Comparison of ENCODE assay signal across 16 cellular contexts in genomic region chr1:115714572-115715141, GRCh38. TPM values are rescaled to one million over a fixed set of nuclear protein-coding genes. Genes with fewer than 3 reads are reported as not detected.
A peak's percentile ranks its signal among the peaks of the same experiment; 100 is the strongest.
DNase-seq lines count a peak whose midpoint lies in the region; ATAC-seq and TF ChIP-seq lines count a peak whose summit lies in the region.
"Had no signal": no experiment of that assay in that cellular context is flagged by ENCODE, and none has a peak within 500 bp of the region (broad histone marks: within the 10 kb centered on the region; RNA-seq: fewer than 3 reads in every experiment).

No MANE protein-coding gene starts in this region.

- H3K9me3 ChIP-seq in mucosa of descending colon: no peaks in the 10 kb centered on the region
- no peaks in the 10 kb centered on the region for H3K9me3 ChIP-seq in GM23248 (ENCODE audit: low read depth)
- no peaks in the 10 kb centered on the region for H3K9me3 ChIP-seq in upper lobe of right lung

- peak; percentile 89 for ATAC-seq in mucosa of descending colon
- ATAC-seq in HG03045 (IDR thresholded peaks at IDR 0.05; ENCODE audit: unreplicated experiment): no peak
- no peak for ATAC-seq in GM21423 (IDR thresholded peaks at IDR 0.05; ENCODE audit: unreplicated experiment)
- ATAC-seq in upper lobe of right lung: no peak
- ATAC-seq: sciatic nerve; stimulated activated naive CD8-positive, alpha-beta T cell treated with anti-CD3 and anti-CD28 coated beads, Interleukin-15, Interleukin-2, amounts not matched to agents 100 U/mL and 50 U/mL, for 24 hours had no signal

- no peak overlapping the region for H3K4me2 ChIP-seq in GM23248 (ENCODE audit: unreplicated experiment)

- H3K4me1 Mint-ChIP-seq in endothelial cell (ENCODE audit: unreplicated experiment): peaks cover 19% of the 10 kb centered on the region

- TF ChIP-seq CTCF in endothelial cell (IDR thresholded peaks at IDR 0.05; ENCODE audit: unreplicated experiment) (no peak), mucosa of descending colon (IDR thresholded peaks at IDR 0.05) (no peak), upper lobe of right lung (IDR thresholded peaks at IDR 0.05) (no peak)

- H3K9me3 Mint-ChIP-seq in endothelial cell (ENCODE audit: unreplicated experiment): no peaks in the 10 kb centered on the region

- H3K27me3 ChIP-seq in GM23248 (replicated peaks; ENCODE audit: insufficient read depth) (peaks cover 23% of the 10 kb centered on the region), upper lobe of right lung (no peaks in the 10 kb centered on the region)

- H3K79me2 ChIP-seq in GM23248 (ENCODE audit: insufficient read depth): no peaks in the 10 kb centered on the region

- peak overlapping the region; percentile 22 for H3K27ac Mint-ChIP-seq in endothelial cell (ENCODE audit: unreplicated experiment)

- H3K9me2 ChIP-seq in GM23248 (ENCODE audit: insufficient read depth): no peaks in the 10 kb centered on the region

- H3F3A ChIP-seq in GM23248 (ENCODE audit: insufficient read depth): no peaks in the 10 kb centered on the region

- no peak overlapping the region for H3K4me3 Mint-ChIP-seq in endothelial cell (ENCODE audit: unreplicated experiment)

- intact Hi-C loops in mucosa of descending colon (cut with DNase I, micrococcal nuclease) (loop anchor here in 1 of 2 donors (5.0 kb wide), 1 partner anchor 58 kb away; no protein-coding TSS in a partner anchor), upper lobe of right lung (cut with DNase I) (loop anchor here (5.0 kb wide), 1 partner anchor 53 kb away; the partner anchor contains the start of gene CASQ2)

- no peaks in the 10 kb centered on the region for H3K4me1 ChIP-seq in mucosa of descending colon (ENCODE audit: low read depth)
- no peaks in the 10 kb centered on the region for H3K4me1 ChIP-seq in GM23248 (ENCODE audit: insufficient read depth)
- no peaks in the 10 kb centered on the region for H3K4me1 ChIP-seq in upper lobe of right lung

- H3K36me3 Mint-ChIP-seq in endothelial cell (ENCODE audit: low read depth, unreplicated experiment): no peaks in the 10 kb centered on the region

- no peak overlapping the region for H3K9ac ChIP-seq in GM23248

- H3K36me3 ChIP-seq in mucosa of descending colon (ENCODE audit: low read depth): no peaks in the 10 kb centered on the region
- no peaks in the 10 kb centered on the region for H3K36me3 ChIP-seq in GM23248 (ENCODE audit: low read depth)
- H3K36me3 ChIP-seq in upper lobe of right lung: no peaks in the 10 kb centered on the region

- H3K27ac ChIP-seq in GM23248: no peak overlapping the region
- no peak overlapping the region for H3K27ac ChIP-seq in upper lobe of right lung

- H3K4me3 ChIP-seq in mucosa of descending colon (no peak overlapping the region), GM23248 (no peak overlapping the region), upper lobe of right lung (no peak overlapping the region)

- H2AFZ ChIP-seq in GM23248: no peak overlapping the region

- WGBS in GM23248 (ENCODE audit: low coverage in 1 of 2, low lambda C conversion rate in 2 of 2, missing lambda C conversion rate in 2 of 2), 2 experiments: 26 to 54% methylated on average over 1 of the region's 1 CpG

- peaks cover 2% of the 10 kb centered on the region for H3K27me3 Mint-ChIP-seq in endothelial cell (ENCODE audit: unreplicated experiment)

- no peaks in the 10 kb centered on the region for H4K20me1 ChIP-seq in GM23248 (ENCODE audit: insufficient read depth)

- in situ Hi-C loops in GM23248 (cut with MboI): no loop called here

- DNase-seq in DMS79 treated with DMSO at 0.1 percent for 48 hours (lab: John Stamatoyannopoulos, UW) (peak; percentile 79), NCI-H2107 (lab: John Stamatoyannopoulos, UW) (peak; percentile 37), endothelial cell (ENCODE audit: low spot score) (no peak), mucosa of descending colon (peak; percentile 59 to 69 (median 66)), GM23248 (no peak), upper lobe of right lung (no peak)
- DNase-seq: activated CD4-positive, CD25-positive, alpha-beta regulatory T cell treated with anti-CD3 and anti-CD28 coated beads, Interleukin-2, amount 50 U/mL, for 72 hours; AML-193; IMR-90; NCI-H1694 treated with DMSO at 0.1 percent for 48 hours; stimulated activated naive CD8-positive, alpha-beta T cell treated with anti-CD3 and anti-CD28 coated beads, Interleukin-15, Interleukin-2, amounts not matched to agents 100 U/mL and 50 U/mL, for 24 hours had no signal

RNA-seq across cellular contexts. Expression of gene CASQ2, which starts 53.9 kb away (rescaled TPM):
- not detected for total RNA-seq in endothelial cell (ENCODE audit: unreplicated experiment)
- total RNA-seq in mucosa of descending colon: 10 to 100 TPM in 1 of 3 donors, 1 to 10 TPM in 1, under 1 TPM in 1; 0.49 to 30.4 (median 2.1) TPM
- not detected in 2 replicates for total RNA-seq in GM23248 (2014; rRNA removed; shearing (Covaris generic))
- polyA plus RNA-seq in GM23248 (2016; fragmentation: Nextera tagmentation; extraction: Ambion mirVana): not detected in 2 replicates
- total RNA-seq in upper lobe of right lung: 1.3 TPM
- total RNA-seq: fibroblast of lung, IMR-90, OCI-LY7 had no signal
- polyA plus RNA-seq: IMR-90 had no signal

Comparison
In these comparisons a context has a peak if more than half of its experiments do, and no peak if none do; other contexts are left out.
1. DNase-seq: peak in DMS79 treated with DMSO at 0.1 percent for 48 hours (single experiment), NCI-H2107 (single experiment) and mucosa of descending colon (3 of 3); none in endothelial cell (single experiment), GM23248 (single experiment) and upper lobe of right lung (single experiment).